ENCODE assay signal across 17 cellular contexts in the genomic region with DNA sequence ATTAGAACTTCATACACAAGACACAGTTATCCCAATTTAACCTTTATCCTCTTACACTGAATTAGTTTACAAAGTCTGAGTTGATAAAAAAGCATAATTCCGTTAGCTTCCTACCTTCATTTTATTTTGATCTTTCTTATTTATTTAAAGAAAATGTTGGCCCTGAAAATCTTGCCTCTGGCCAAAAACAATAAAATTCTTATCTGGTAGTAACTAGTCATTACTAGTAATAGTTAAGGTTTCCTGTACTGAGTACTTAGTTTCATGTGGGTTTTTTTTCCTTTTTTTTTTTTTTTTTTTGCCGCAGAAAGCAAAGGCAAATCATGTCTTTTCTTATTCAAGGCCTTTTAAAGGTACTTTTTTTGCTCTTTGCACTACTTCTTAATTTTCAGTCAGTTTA.
"Had no signal": no experiment of that assay in that cellular context is flagged by ENCODE, and none has a peak within 500 bp of the region (broad histone marks: within the 10 kb centered on the region; RNA-seq: fewer than 3 reads in every experiment).

No MANE protein-coding gene starts in this region.

- H3K4me3 ChIP-seq: MG63 had no signal

- H3K9me2 ChIP-seq: SK-N-SH had no signal

- H3K36me3 ChIP-seq: MG63 had no signal

- H3K4me2 ChIP-seq: SK-N-SH had no signal

- ATAC-seq: Panc1 had no signal

- H3K27me3 ChIP-seq: MG63 had no signal

- H3K27ac ChIP-seq: HL-60, RWPE1 had no signal

- H3K9ac ChIP-seq: SK-N-SH had no signal

- DNase-seq: Karpas-422, KBM-7, MG63, NCI-H1092, NCI-H1105 treated with DMSO at 0.1 percent for 48 hours, NCI-H1417 treated with DMSO at 0.1 percent for 48 hours, NCI-H2081, NCI-H2107, NCI-H345, NCI-H510A treated with DMSO at 0.1 percent for 48 hours, NCI-H526, SHP77, SK-N-SH, SW 1271 had no signal

- H3K9me3 ChIP-seq: MG63, SK-N-SH had no signal
